13 cellular contexts compared by ENCODE assay signal in genomic region chr4:27861802-27862201, GRCh38.
DNase-seq lines count a peak whose midpoint lies in the region; ATAC-seq and TF ChIP-seq lines count a peak whose summit lies in the region.
"Had no signal": no experiment of that assay in that cellular context is flagged by ENCODE, and none has a peak within 500 bp of the region (broad histone marks: within the 10 kb centered on the region; RNA-seq: fewer than 3 reads in every experiment).

No MANE protein-coding gene starts in this region.

- H3K27ac Mint-ChIP-seq in WTC11 = 0 out of 2 replicates have a peak overlapping the region, but pooled peaks have one; percentile 26
- H3K27ac Mint-ChIP-seq: memory B cell; progenitor cell of endocrine pancreas; stimulated activated naive B cell treated with anti-CD40 and anti-IgM and Interleukin-4, amounts not matched to agents 10 μg/mL and 1 μg/mL and 100 μg/mL, for 72 hours had no signal

- H3K4me1 ChIP-seq in HAP-1 = no peaks in the 10 kb centered on the region

- no peaks in the 10 kb centered on the region for H3K27me3 Mint-ChIP-seq in WTC11 (ENCODE audit: low read depth)
- H3K27me3 Mint-ChIP-seq: memory B cell; progenitor cell of endocrine pancreas; stimulated activated naive B cell treated with anti-CD40 and anti-IgM and Interleukin-4, amounts not matched to agents 10 μg/mL and 1 μg/mL and 100 μg/mL, for 72 hours had no signal

- ATAC-seq in GM18870 (IDR thresholded peaks at IDR 0.05; ENCODE audit: unreplicated experiment) (peak; percentile 83), HG02943 (IDR thresholded peaks at IDR 0.05; ENCODE audit: low read depth, unreplicated experiment) (peak; percentile 57), WTC11 (no peak), HG03521 (IDR thresholded peaks at IDR 0.05; ENCODE audit: unreplicated experiment) (no peak)
- ATAC-seq: stimulated activated naive B cell treated with anti-CD40 and anti-IgM and Interleukin-4, amounts not matched to agents 10 μg/mL and 1 μg/mL and 100 μg/mL, for 72 hours had no signal

- H3K9me3 ChIP-seq in HAP-1 = no peaks in the 10 kb centered on the region

- H3K4me3 ChIP-seq in HAP-1 = no peak overlapping the region

- H3K36me3 ChIP-seq in HAP-1 (replicated peaks) = no peaks in the 10 kb centered on the region

- no peaks in the 10 kb centered on the region for H3K27me3 ChIP-seq in HAP-1 (ENCODE audit: low read depth)

- DNase-seq in WTC11 (ENCODE audit: low spot score) (no peak), non-pigmented ciliary epithelial cell (ENCODE audit: low read depth) (peak; percentile 36), HAP-1 (ENCODE audit: low spot score in 2 of 2) (no peak)
- DNase-seq in activated CD4-positive, alpha-beta T cell treated with anti-CD3 and anti-CD28 coated beads for 1 hour = no peak
- DNase-seq in central memory CD4-positive, alpha-beta T cell = no peak
- DNase-seq: Karpas-422; stimulated activated CD4-positive, alpha-beta T cell treated with anti-CD3 and anti-CD28 coated beads, Interleukin-2, amount 100 ng/mL, for 24 hours; stimulated activated naive B cell treated with anti-CD40 and anti-IgM and Interleukin-4, amounts not matched to agents 10 μg/mL and 1 μg/mL and 100 μg/mL, for 72 hours had no signal

- H3K9me3 Mint-ChIP-seq in WTC11 = no peaks in the 10 kb centered on the region

- H3K4me3 Mint-ChIP-seq in WTC11 = no peak overlapping the region
- H3K4me3 Mint-ChIP-seq: memory B cell; stimulated activated naive B cell treated with anti-CD40 and anti-IgM and Interleukin-4, amounts not matched to agents 10 μg/mL and 1 μg/mL and 100 μg/mL, for 72 hours had no signal

- in situ Hi-C loops in HAP-1 (cut with MboI; ENCODE audit: low sequenced_read_pairs) = no loop called here

- POLR2A ChIA-PET in WTC11 (lab: Charles Lee) = no interaction called here

- 0 out of 2 replicates have a peak, but pooled peaks cover 5% of the 10 kb centered on the region for H3K4me1 Mint-ChIP-seq in WTC11
- H3K4me1 Mint-ChIP-seq: memory B cell; stimulated activated naive B cell treated with anti-CD40 and anti-IgM and Interleukin-4, amounts not matched to agents 10 μg/mL and 1 μg/mL and 100 μg/mL, for 72 hours had no signal

- TF ChIP-seq CTCF in WTC11 (IDR thresholded peaks at IDR 0.05) = no peak

- H3K36me3 Mint-ChIP-seq in WTC11 = no peaks in the 10 kb centered on the region
- H3K36me3 Mint-ChIP-seq: memory B cell; stimulated activated naive B cell treated with anti-CD40 and anti-IgM and Interleukin-4, amounts not matched to agents 10 μg/mL and 1 μg/mL and 100 μg/mL, for 72 hours had no signal

- CTCF ChIA-PET in WTC11 (lab: Charles Lee) = interaction anchor here (0.6 to 1.5 kb wide), 8 partner anchors 129 to 825 kb away, joined by 3 to 9 read pairs (median 4); no protein-coding TSS in a partner anchor

TF ChIP-seq in WTC11, 78 proteins besides CTCF, POLR2A, EP300 and RAD21:
- TF ChIP-seq ARID4B (CRISPR knock-in tag; IDR thresholded peaks at IDR 0.05; ENCODE audit: borderline replicate concordance) (no peak), ERG (CRISPR knock-in tag; IDR thresholded peaks at IDR 0.05) (no peak), ZNF232 (CRISPR knock-in tag; IDR thresholded peaks at IDR 0.05) (no peak), HMGA2 (CRISPR knock-in tag; IDR thresholded peaks at IDR 0.05) (no peak), RORB (CRISPR knock-in tag; IDR thresholded peaks at IDR 0.05) (no peak), STAT6 (CRISPR knock-in tag; conservative IDR thresholded peaks at IDR 0.05; ENCODE audit: low read depth) (no peak), MXD4 (CRISPR knock-in tag; IDR thresholded peaks at IDR 0.05; ENCODE audit: borderline replicate concordance) (no peak), ATF2 (CRISPR knock-in tag; IDR thresholded peaks at IDR 0.05; ENCODE audit: borderline replicate concordance, low read depth) (no peak), E2F1 (CRISPR knock-in tag; IDR thresholded peaks at IDR 0.05) (no peak)

Comparison
In these comparisons a context has a peak if more than half of its experiments do, and no peak if none do; other contexts are left out.
1. ATAC-seq: peak in GM18870 (single experiment) and HG02943 (single experiment); none in WTC11 (single experiment) and HG03521 (single experiment).